8 cellular contexts compared by ENCODE assay signal in the genomic region with DNA sequence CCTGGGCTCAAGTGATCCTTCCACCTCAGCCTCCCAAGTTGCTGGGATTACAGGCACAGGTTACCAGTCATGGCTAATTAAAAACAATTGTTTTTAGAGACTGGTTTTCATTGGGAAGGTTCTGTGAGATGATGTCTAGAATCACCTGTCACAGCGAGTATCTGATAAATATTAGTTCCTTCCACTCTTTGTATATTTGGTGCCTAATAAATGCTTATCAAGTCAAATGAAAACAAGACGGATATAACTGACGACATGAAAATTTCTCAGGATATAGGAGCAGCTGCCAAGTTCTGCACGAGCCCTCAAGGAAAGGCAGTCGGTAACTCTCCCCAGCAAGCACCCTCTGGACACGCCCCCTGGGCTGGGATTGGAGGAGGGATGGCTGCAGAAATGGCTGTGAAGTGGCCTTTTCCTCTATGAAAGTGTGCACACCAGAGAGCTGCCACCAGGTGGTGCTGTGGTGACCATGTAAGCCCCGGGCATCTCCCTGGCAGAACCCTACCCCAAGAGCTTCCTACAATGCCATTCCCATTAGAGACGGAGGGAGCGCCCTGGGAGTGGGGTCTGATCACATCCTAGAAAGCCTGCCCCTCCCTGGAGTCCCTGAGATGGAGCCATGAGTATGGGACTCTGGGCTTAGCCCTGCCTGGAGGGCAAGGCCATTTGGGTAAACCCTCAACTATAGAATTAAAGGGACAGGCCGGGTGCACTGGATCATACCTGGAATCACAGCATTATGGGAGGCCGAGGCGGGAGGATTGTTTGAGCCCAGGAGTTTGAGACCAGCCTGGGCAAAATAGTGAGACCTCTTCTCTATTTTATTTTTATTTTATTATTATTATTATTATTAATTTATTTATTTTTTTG. TPM values are rescaled to one million over a fixed set of nuclear protein-coding genes. Genes with fewer than 3 reads are reported as not detected.
DNase-seq lines count a peak whose midpoint lies in the region; ATAC-seq, FAIRE-seq and TF ChIP-seq lines count a peak whose summit lies in the region.

No MANE protein-coding gene starts in this region.

- H3K9me3 ChIP-seq in colonic mucosa (no peaks in the 10 kb centered on the region), right lobe of liver (no peaks in the 10 kb centered on the region)

- H3K4me1 ChIP-seq in colonic mucosa (no peaks in the 10 kb centered on the region), right lobe of liver (no peaks in the 10 kb centered on the region)

- intact Hi-C loops in colonic mucosa (cut with DNase I): loop anchor here (5.0 kb wide), 1 partner anchor 167 kb away; a partner anchor contains a TSS
- intact Hi-C loops in right lobe of liver (cut with DNase I): no loop called here

- 43% methylated on average over 9 of the region's 12 CpGs for WGBS in right lobe of liver (ENCODE audit: insufficient coverage, low coverage, low lambda C conversion rate, missing lambda C conversion rate)

- no peak overlapping the region for H3K9ac ChIP-seq in colonic mucosa (ENCODE audit: low read depth in 2 of 2, low read length in 2 of 2)

- peak; percentile 98 for FAIRE-seq in G401.6 (lab: Jason Lieb, UNC)

- H3K27ac ChIP-seq in colonic mucosa (no peak overlapping the region), right lobe of liver (no peak overlapping the region)

- TF ChIP-seq POLR2A in right lobe of liver (IDR thresholded peaks at IDR 0.05): no peak

- DNase-seq in NCI-H526 treated with DMSO at 0.1 percent for 48 hours (lab: John Stamatoyannopoulos, UW) (peak; percentile 54), colonic mucosa (peak; percentile 95), right lobe of liver (peak; percentile 86 to 88 (median 87))
- peak; percentile 96 for DNase-seq in activated CD4-positive, alpha-beta T cell treated with anti-CD3 and anti-CD28 coated beads for 48 hours
- DNase-seq in stimulated activated CD4-positive, alpha-beta T cell treated with anti-CD3 and anti-CD28 coated beads, TNF-alpha, amount 100 ng/mL, for 4 hours (ENCODE audit: low read depth in 3 of 3): peak; percentile 56 to 66 (median 61)

- ATAC-seq in HG03378 (IDR thresholded peaks at IDR 0.05; ENCODE audit: unreplicated experiment): peak; percentile 48
- peak; percentile 99 to 100 (median 100) for ATAC-seq in right lobe of liver
- ATAC-seq in HG03196 (IDR thresholded peaks at IDR 0.05; ENCODE audit: unreplicated experiment): no peak

- H3K27me3 ChIP-seq in colonic mucosa (no peaks in the 10 kb centered on the region), right lobe of liver (no peaks in the 10 kb centered on the region)

- peak; percentile 83 for TF ChIP-seq CTCF in colonic mucosa (IDR thresholded peaks at IDR 0.05)
- peak; percentile 67 to 95 (median 86) for TF ChIP-seq CTCF in right lobe of liver (IDR thresholded peaks at IDR 0.05)

- H3K36me3 ChIP-seq in colonic mucosa: no peaks in the 10 kb centered on the region
- no peaks in the 10 kb centered on the region for H3K36me3 ChIP-seq in right lobe of liver

- no peak overlapping the region for H3K4me3 ChIP-seq in colonic mucosa
- no peak overlapping the region for H3K4me3 ChIP-seq in right lobe of liver

RNA-seq across cellular contexts. Expression of a gene that starts 50.9 kb away (rescaled TPM):
- not detected for total RNA-seq in colonic mucosa
- not detected for total RNA-seq in right lobe of liver
